In genomic region chr2:75609334-75609689, GRCh38 we compare ENCODE assay signal across 2 cellular contexts.
TF ChIP-seq lines count a peak whose summit lies in the region.

No MANE protein-coding gene starts in this region.

TF ChIP-seq in A549, 52 proteins besides CTCF, POLR2A, EP300 and RAD21 (continued from another document):
- TF ChIP-seq E2F6 (IDR thresholded peaks at IDR 0.05; ENCODE audit: borderline replicate concordance, low read depth) (no peak), NFE2L2 (conservative IDR thresholded peaks at IDR 0.05; ENCODE audit: low read length) (no peak), ZFP36 (IDR thresholded peaks at IDR 0.05; ENCODE audit: borderline replicate concordance, partially characterized antibody) (no peak), SREBF2 (IDR thresholded peaks at IDR 0.05) (no peak), FOSL2 (IDR thresholded peaks at IDR 0.05) (no peak), FOSL2 (CRISPR knock-in tag; IDR thresholded peaks at IDR 0.05) (no peak), CEBPB (IDR thresholded peaks at IDR 0.05) (no peak), HOXA7 (CRISPR knock-in tag; IDR thresholded peaks at IDR 0.05) (no peak), RCOR1 (IDR thresholded peaks at IDR 0.05; ENCODE audit: low read depth, low read length) (no peak), ZNF302 (CRISPR knock-in tag; IDR thresholded peaks at IDR 0.05) (no peak), JUNB (IDR thresholded peaks at IDR 0.05) (no peak), MAFK (IDR thresholded peaks at IDR 0.05; ENCODE audit: partially characterized antibody) (no peak), MYC (IDR thresholded peaks at IDR 0.05; ENCODE audit: borderline replicate concordance, low read length) (no peak)

TF ChIP-seq in WTC11, 78 proteins besides CTCF, POLR2A, EP300 and RAD21 (continued from another document):
- TF ChIP-seq, protein P1, sequence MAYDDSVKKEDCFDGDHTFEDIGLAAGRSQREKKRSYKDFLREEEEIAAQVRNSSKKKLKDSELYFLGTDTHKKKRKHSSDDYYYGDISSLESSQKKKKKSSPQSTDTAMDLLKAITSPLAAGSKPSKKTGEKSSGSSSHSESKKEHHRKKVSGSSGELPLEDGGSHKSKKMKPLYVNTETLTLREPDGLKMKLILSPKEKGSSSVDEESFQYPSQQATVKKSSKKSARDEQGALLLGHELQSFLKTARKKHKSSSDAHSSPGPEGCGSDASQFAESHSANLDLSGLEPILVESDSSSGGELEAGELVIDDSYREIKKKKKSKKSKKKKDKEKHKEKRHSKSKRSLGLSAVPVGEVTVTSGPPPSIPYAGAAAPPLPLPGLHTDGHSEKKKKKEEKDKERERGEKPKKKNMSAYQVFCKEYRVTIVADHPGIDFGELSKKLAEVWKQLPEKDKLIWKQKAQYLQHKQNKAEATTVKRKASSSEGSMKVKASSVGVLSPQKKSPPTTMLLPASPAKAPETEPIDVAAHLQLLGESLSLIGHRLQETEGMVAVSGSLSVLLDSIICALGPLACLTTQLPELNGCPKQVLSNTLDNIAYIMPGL (CRISPR knock-in tag; IDR thresholded peaks at IDR 0.05), result 0 out of 2 replicates have a peak, but pooled peaks have one; percentile 13
